In genomic region chr11:76156971-76157427, GRCh38 we compare ENCODE assay signal across 2 cellular contexts.
TF ChIP-seq lines count a peak whose summit lies in the region.

No MANE protein-coding gene starts in this region.

TF ChIP-seq in IMR-90, 13 proteins besides CTCF, POLR2A, EP300 and RAD21 (continued from another document):
- no peak for TF ChIP-seq NFE2L2 (IDR thresholded peaks at IDR 0.05; ENCODE audit: low read depth, low read length)
- TF ChIP-seq FOS (IDR thresholded peaks at IDR 0.05; ENCODE audit: low read depth, low read length) = no peak
- no peak for TF ChIP-seq RCOR1 (IDR thresholded peaks at IDR 0.05; ENCODE audit: insufficient replicate concordance, low read length)
- TF ChIP-seq USF2 (IDR thresholded peaks at IDR 0.05; ENCODE audit: low read depth, low read length) = no peak
- no peak for TF ChIP-seq RFX5 (IDR thresholded peaks at IDR 0.05; ENCODE audit: low read depth, low read length)

TF ChIP-seq in HepG2, 621 proteins besides CTCF, POLR2A, EP300 and RAD21:
- 0 out of 2 replicates have a peak, but pooled peaks have one; percentile 32 for TF ChIP-seq MAX (IDR thresholded peaks at IDR 0.05)
- no peak for TF ChIP-seq SOX13 (IDR thresholded peaks at IDR 0.05)
- no peak for TF ChIP-seq SOX13 (CRISPR knock-in tag; conservative IDR thresholded peaks at IDR 0.05 in 1 of 2, IDR thresholded peaks at IDR 0.05 in 1 of 2)
- TF ChIP-seq CHCHD3 (CRISPR knock-in tag; IDR thresholded peaks at IDR 0.05) = no peak
- no peak for TF ChIP-seq FOXJ3 (CRISPR knock-in tag; IDR thresholded peaks at IDR 0.05; ENCODE audit: borderline replicate concordance)
- peak; percentile 50; the same call in 1 of the 2 replicates for TF ChIP-seq ZNF687 (CRISPR knock-in tag; IDR thresholded peaks at IDR 0.05)
- no peak for TF ChIP-seq HOXA7 (CRISPR knock-in tag; IDR thresholded peaks at IDR 0.05)
